Comparison of ENCODE assay signal across 16 cellular contexts in genomic region chr4:143253156-143253555, GRCh38.
"Had no signal": no experiment of that assay in that cellular context is flagged by ENCODE, and none has a peak within 500 bp of the region (broad histone marks: within the 10 kb centered on the region; RNA-seq: fewer than 3 reads in every experiment).

No MANE protein-coding gene starts in this region.

- DNase-seq: activated CD4-positive, alpha-beta T cell treated with anti-CD3 and anti-CD28 coated beads, Interleukin-2, amount 50 U/mL, for 1 hour; activated naive CD4-positive, alpha-beta T cell treated with anti-CD3 and anti-CD28 coated beads for 36 hours; psoas muscle; T-helper 17 cell had no signal

- H3K4me3 Mint-ChIP-seq: activated naive CD4-positive, alpha-beta T cell treated with anti-CD3 and anti-CD28 coated beads for 36 hours; neural crest cell; stimulated activated naive CD8-positive, alpha-beta T cell treated with anti-CD3 and anti-CD28 coated beads, Interleukin-15, Interleukin-2, amounts not matched to agents 100 ng/mL and 50 ng/mL, for 24 hours; T-helper 17 cell; type B pancreatic cell had no signal

- H3K27me3 Mint-ChIP-seq: stimulated activated naive CD8-positive, alpha-beta T cell treated with anti-CD3 and anti-CD28 coated beads, Interleukin-15, Interleukin-2, amounts not matched to agents 100 ng/mL and 50 ng/mL, for 24 hours; type B pancreatic cell had no signal

- H3K4me3 ChIP-seq: ascending aorta, cardiac muscle cell, psoas muscle had no signal

- ATAC-seq: activated CD4-positive, CD25-positive, alpha-beta regulatory T cell treated with anti-CD3 and anti-CD28 coated beads, Interleukin-2, amount 50 U/mL, for 24 hours; esophagus mucosa; left lobe of liver; psoas muscle; sciatic nerve; T-helper 17 cell had no signal

- H3K36me3 Mint-ChIP-seq: type B pancreatic cell had no signal

- H3K27me3 ChIP-seq: ascending aorta, cardiac muscle cell had no signal

- H3K4me1 ChIP-seq: ascending aorta, psoas muscle had no signal

- FAIRE-seq: colon, TTC549 had no signal

- H3K4me1 Mint-ChIP-seq: neural crest cell, T-helper 17 cell had no signal

- H3K9me3 Mint-ChIP-seq: activated naive CD4-positive, alpha-beta T cell treated with anti-CD3 and anti-CD28 coated beads for 36 hours; activated T-helper 2 cell treated with anti-CD3 and anti-CD28 coated beads, Interferon-gamma antibody, Interleukin-2, Interleukin-4, amounts not matched to agents 10 μg/mL and 5 μg/mL and 100 μg/mL, durations not matched to agents 14 hours and 24 hours and 36 hours; neural crest cell; stimulated activated naive CD8-positive, alpha-beta T cell treated with anti-CD3 and anti-CD28 coated beads, Interleukin-15, Interleukin-2, amounts not matched to agents 100 ng/mL and 50 ng/mL, for 24 hours; type B pancreatic cell had no signal

- H3K36me3 ChIP-seq: ascending aorta, cardiac muscle cell had no signal

- H3K27ac Mint-ChIP-seq: activated naive CD4-positive, alpha-beta T cell treated with anti-CD3 and anti-CD28 coated beads for 36 hours; activated T-helper 2 cell treated with anti-CD3 and anti-CD28 coated beads, Interferon-gamma antibody, Interleukin-2, Interleukin-4, amounts not matched to agents 10 μg/mL and 5 μg/mL and 100 μg/mL, durations not matched to agents 14 hours and 24 hours and 36 hours; stimulated activated naive CD8-positive, alpha-beta T cell treated with anti-CD3 and anti-CD28 coated beads, Interleukin-15, Interleukin-2, amounts not matched to agents 100 ng/mL and 50 ng/mL, for 24 hours; T-helper 17 cell; type B pancreatic cell had no signal

- H3K9me3 ChIP-seq: ascending aorta, psoas muscle had no signal

- H3K27ac ChIP-seq: ascending aorta, cardiac muscle cell, psoas muscle had no signal
